ENCODE assay signal across 8 cellular contexts in the genomic region with DNA sequence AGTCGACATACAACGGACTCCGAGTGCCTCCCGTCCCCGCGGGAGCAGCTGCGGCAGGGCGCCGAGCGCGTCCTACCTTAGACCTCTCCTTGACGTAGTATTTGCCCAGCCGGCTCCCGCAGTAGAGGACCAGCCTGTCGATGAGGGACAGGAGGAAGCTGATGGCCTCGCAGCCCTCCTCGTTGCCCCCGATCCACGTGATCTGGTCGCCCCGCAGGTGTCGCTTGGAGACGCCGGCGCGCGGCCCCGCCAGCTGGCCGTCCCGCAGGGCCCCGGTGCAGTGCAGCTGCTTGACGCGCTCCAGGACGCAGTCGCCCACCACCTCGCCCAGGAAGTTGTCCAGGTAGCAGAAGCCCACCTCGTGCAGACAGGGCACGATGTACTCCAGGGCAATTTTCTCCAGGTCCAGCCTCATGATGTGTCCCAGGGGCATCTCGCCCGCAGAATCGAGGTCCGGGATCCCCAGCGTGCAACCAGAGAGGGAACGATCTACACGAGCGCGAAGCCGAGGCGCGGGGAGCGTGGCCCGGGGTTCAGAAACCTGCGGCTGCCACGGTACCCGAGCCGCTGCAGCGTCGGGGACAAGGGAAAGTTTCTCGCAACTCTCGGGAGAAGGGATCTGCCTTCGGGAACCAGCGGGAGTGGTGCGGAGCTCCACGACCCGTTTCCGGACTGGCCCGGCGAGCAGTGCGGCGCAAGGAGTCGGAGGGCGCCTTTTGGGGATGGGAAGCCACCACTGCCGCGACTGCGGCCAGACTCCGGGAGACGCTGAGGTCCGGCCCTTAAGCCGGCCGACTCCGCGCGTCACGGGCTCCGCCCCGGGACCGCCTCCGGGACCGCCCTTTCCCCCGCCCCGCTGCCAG. TPM values are rescaled to one million over a fixed set of nuclear protein-coding genes. Genes with fewer than 3 reads are reported as not detected.
DNase-seq lines count a peak whose midpoint lies in the region; ATAC-seq and TF ChIP-seq lines count a peak whose summit lies in the region.

EGLN3 (minus strand) TSS at position 755 of the 863 bp plus-strand sequence; CDS start at position 433, 322 bp downstream.

- H3K36me3 ChIP-seq in PC-3 (ENCODE audit: low read depth, low read length) (no peaks in the 10 kb centered on the region), suprapubic skin (no peaks in the 10 kb centered on the region)

- intact Hi-C loops in PC-3 (cut with micrococcal nuclease): no loop called here

- ATAC-seq in GM19395 (IDR thresholded peaks at IDR 0.05; ENCODE audit: unreplicated experiment) (peak; percentile 78), HG03558 (IDR thresholded peaks at IDR 0.05; ENCODE audit: extremely low read depth, unreplicated experiment) (peak; percentile 63), PC-3 (peak; percentile 99)

- H3K27ac ChIP-seq in PC-3 (ENCODE audit: low read length) (no peak within 1 kb of the TSS), suprapubic skin (peak within 1 kb of the TSS; percentile 81)

- peaks cover 19% of the 10 kb centered on the region for H3K27me3 Mint-ChIP-seq in nephron (ENCODE audit: low read depth)

- CTCF ChIA-PET in PC-3 (lab: Charles Lee): no interaction called here

- TF ChIP-seq CTCF in PC-3 (conservative IDR thresholded peaks at IDR 0.05; ENCODE audit: low read depth, low read length): no peak
- TF ChIP-seq CTCF in foreskin fibroblast (IDR thresholded peaks at IDR 0.05; ENCODE audit: low read depth, low read length): no peak
- no peak for TF ChIP-seq CTCF in nephron (IDR thresholded peaks at IDR 0.05; ENCODE audit: unreplicated experiment in 3 of 3)
- TF ChIP-seq CTCF in suprapubic skin (IDR thresholded peaks at IDR 0.05): no peak

- peak within 1 kb of the TSS; percentile 86 to 94 (median 90) for H3K4me3 Mint-ChIP-seq in nephron

- peak in 1 of 2 donors; percentile 87 for TF ChIP-seq POLR2A in suprapubic skin (IDR thresholded peaks at IDR 0.05)

- no peaks in the 10 kb centered on the region for H3F3A ChIP-seq in PC-3 (ENCODE audit: low read length, unreplicated experiment)

- peak within 1 kb of the TSS; percentile 9 to 62 (median 54) for H3K27ac Mint-ChIP-seq in nephron

- H2AFZ ChIP-seq in PC-3 (ENCODE audit: low read length): peak within 1 kb of the TSS; percentile 66

- no peak for TF ChIP-seq EP300 in suprapubic skin (IDR thresholded peaks at IDR 0.05)

- no peaks in the 10 kb centered on the region for H3K9me3 Mint-ChIP-seq in nephron

- BruUV-seq in PC-3 (replicated peaks; lab: Mats Ljungman, UMichigan): no TSS peak

- 0% methylated on average over 10 of the region's 91 CpGs for WGBS in suprapubic skin

- H3K9me2 ChIP-seq in PC-3 (replicated peaks; ENCODE audit: low read length): no peaks in the 10 kb centered on the region

- peaks cover 44% of the 10 kb centered on the region for H3K4me1 Mint-ChIP-seq in nephron

- H3K4me3 ChIP-seq in PC-3 (ENCODE audit: low read length): peak within 1 kb of the TSS; percentile 69
- peak within 1 kb of the TSS; percentile 58 to 68 for H3K4me3 ChIP-seq in foreskin fibroblast (ENCODE audit: low read depth in 1 of 2, low read length in 2 of 2)
- H3K4me3 ChIP-seq in suprapubic skin: peak within 1 kb of the TSS; percentile 77

- H3K27me3 ChIP-seq in PC-3 (ENCODE audit: low read length): peaks cover 37% of the 10 kb centered on the region
- H3K27me3 ChIP-seq in suprapubic skin: no peaks in the 10 kb centered on the region

- no peaks in the 10 kb centered on the region for H4K20me1 ChIP-seq in PC-3 (ENCODE audit: low read length)

- H3K9ac ChIP-seq in PC-3 (ENCODE audit: low read length): peak within 1 kb of the TSS; percentile 31; the same call in 1 of the 2 replicates

- DNase-seq in COLO829 (ENCODE audit: low spot score) (peak; percentile 59), PC-3 (peak; percentile 85), foreskin fibroblast (peak; percentile 45 to 83), suprapubic skin (ENCODE audit: low spot score in 2 of 2) (peak; percentile 92 to 93)
- DNase-seq in activated effector memory CD4-positive, alpha-beta T cell treated with Interleukin-2 at 50 U/mL for 16 hours: peak; percentile 49

- H3K9me3 ChIP-seq in PC-3 (ENCODE audit: low read length) (no peaks in the 10 kb centered on the region), suprapubic skin (no peaks in the 10 kb centered on the region)

- POLR2A ChIA-PET in PC-3 (lab: Charles Lee; ENCODE audit: unreplicated experiment): no interaction called here

- no peaks in the 10 kb centered on the region for H3K36me3 Mint-ChIP-seq in nephron (ENCODE audit: low read depth)

- H3K4me2 ChIP-seq in PC-3 (ENCODE audit: low read length): peak within 1 kb of the TSS; percentile 81

- 0 out of 2 replicates have a peak, but pooled peaks cover 10% of the 10 kb centered on the region for H3K79me2 ChIP-seq in PC-3 (ENCODE audit: low read length)

- H3K4me1 ChIP-seq in PC-3 (ENCODE audit: insufficient read depth, low read length) (peaks cover 12% of the 10 kb centered on the region), suprapubic skin (peaks cover 25% of the 10 kb centered on the region)

RNA-seq across cellular contexts. Expression of gene EGLN3, which starts in this region (rescaled TPM):
- total RNA-seq in PC-3 (2014; rRNA removed) (2.8 and 3.2 TPM in 2 replicates), suprapubic skin (100 to 1,000 TPM in 1 of 4 donors, 10 to 100 TPM in 3; 37.8 to 203 (median 73.2) TPM)
